8 cellular contexts compared by ENCODE assay signal in genomic region chr9:123360161-123361085, GRCh38.
DNase-seq lines count a peak whose midpoint lies in the region.

No MANE protein-coding gene starts in this region.

- DNase-seq in NCI-H345 (lab: John Stamatoyannopoulos, UW) (peak; percentile 13), NCI-H345 treated with DMSO at 0.1 percent for 48 hours (lab: John Stamatoyannopoulos, UW; ENCODE audit: unreplicated experiment) (no peak), NCI-H82 (lab: John Stamatoyannopoulos, UW) (peak; percentile 99), cerebellar cortex (ENCODE audit: low spot score) (peak; percentile 50), retina (peak; percentile 94), ACHN (no peak), DMS114 treated with DMSO at 0.1 percent for 48 hours (lab: John Stamatoyannopoulos, UW; ENCODE audit: unreplicated experiment) (no peak)
- no peak for DNase-seq in NK-92 treated with Interleukin-12 subunit alpha and Interleukin-12 subunit beta, amount 100 ng/mL, for 24 hours (lab: John Stamatoyannopoulos, UW)

- in situ Hi-C loops in ACHN (cut with HindIII; ENCODE audit: low pct_ligation_motif_present, low pct_unique_long_range_greater_than_20kb, low sequenced_read_pairs), result no loop called here

Comparison
In these comparisons a context has a peak if more than half of its experiments do, and no peak if none do; other contexts are left out.
1. DNase-seq: peak in NCI-H345 (single experiment), NCI-H82 (single experiment), cerebellar cortex (single experiment) and retina (single experiment); none in NCI-H345 treated with DMSO at 0.1 percent for 48 hours (single experiment), NK-92 treated with Interleukin-12 subunit alpha and Interleukin-12 subunit beta, amount 100 ng/mL, for 24 hours (single experiment), ACHN (single experiment) and DMS114 treated with DMSO at 0.1 percent for 48 hours (single experiment).